ENCODE assay signal across 23 cellular contexts in genomic region chr16:68984467-68984866, GRCh38.
A peak's percentile ranks its signal among the peaks of the same experiment; 100 is the strongest.
DNase-seq lines count a peak whose midpoint lies in the region; ATAC-seq, FAIRE-seq and TF ChIP-seq lines count a peak whose summit lies in the region.
"Had no signal": no experiment of that assay in that cellular context is flagged by ENCODE, and none has a peak within 500 bp of the region (broad histone marks: within the 10 kb centered on the region; RNA-seq: fewer than 3 reads in every experiment).

No MANE protein-coding gene starts in this region.

- no peak overlapping the region for H3K4me3 ChIP-seq in brain microvascular endothelial cell (ENCODE audit: low read depth, low read length)
- H3K4me3 ChIP-seq: BLaER1, GM12878 had no signal

- H3K4me1 Mint-ChIP-seq in activated T-cell treated with anti-CD3 and anti-CD28 coated beads, Interleukin-2, amount 50 U/mL, for 24 hours (ENCODE audit: low read depth) = no peaks in the 10 kb centered on the region
- H3K4me1 Mint-ChIP-seq in WTC11 = peaks cover 34% of the 10 kb centered on the region
- H3K4me1 Mint-ChIP-seq: B cell had no signal

- no peak for ATAC-seq in WTC11
- ATAC-seq: CD8-positive, alpha-beta T cell; GM12878 had no signal

- H3K27ac Mint-ChIP-seq in activated T-cell treated with anti-CD3 and anti-CD28 coated beads, Interleukin-2, amount 50 U/mL, for 24 hours = peak overlapping the region; percentile 26
- no peak overlapping the region for H3K27ac Mint-ChIP-seq in WTC11
- H3K27ac Mint-ChIP-seq: B cell; CD8-positive, alpha-beta T cell had no signal

- no peaks in the 10 kb centered on the region for H3K9me3 Mint-ChIP-seq in activated T-cell treated with anti-CD3 and anti-CD28 coated beads, Interleukin-2, amount 50 U/mL, for 24 hours
- no peaks in the 10 kb centered on the region for H3K9me3 Mint-ChIP-seq in WTC11
- H3K9me3 Mint-ChIP-seq: CD4-positive, CD25-positive, alpha-beta regulatory T cell; CD8-positive, alpha-beta T cell had no signal

- no peak for FAIRE-seq in frontal cortex (lab: Jason Lieb, UNC)
- FAIRE-seq: A204.1, GM12878, GM18507 had no signal

- no peak for DNase-seq in activated T-cell treated with anti-CD3 and anti-CD28 coated beads, Interleukin-2, amount 50 U/mL, for 24 hours
- DNase-seq in activated T-cell treated with anti-CD3 and anti-CD28 coated beads, Interleukin-2, amount 50 U/mL, for 48 hours = no peak
- no peak for DNase-seq in WTC11 (ENCODE audit: low spot score)
- DNase-seq in epithelial cell of prostate (ENCODE audit: low read depth, low spot score) = no peak
- DNase-seq in frontal cortex (ENCODE audit: low spot score in 2 of 2) = no peak
- DNase-seq in brain microvascular endothelial cell = no peak
- no peak for DNase-seq in NCI-H187 treated with DMSO at 0.1 percent for 48 hours (lab: John Stamatoyannopoulos, UW)
- DNase-seq: Caco-2; CD4-positive, CD25-positive, alpha-beta regulatory T cell; CD8-positive, alpha-beta T cell; DMS153; DND-41; GDM1; GOT3; H7; HCEC 1CT had no signal

- H3K27me3 ChIP-seq in brain microvascular endothelial cell (replicated peaks) = no peaks in the 10 kb centered on the region
- H3K27me3 ChIP-seq: BLaER1 had no signal

- no peaks in the 10 kb centered on the region for H3K27me3 Mint-ChIP-seq in activated T-cell treated with anti-CD3 and anti-CD28 coated beads, Interleukin-2, amount 50 U/mL, for 24 hours
- no peaks in the 10 kb centered on the region for H3K27me3 Mint-ChIP-seq in WTC11 (ENCODE audit: low read depth)
- H3K27me3 Mint-ChIP-seq: B cell had no signal

- H3K27ac ChIP-seq in epithelial cell of prostate (peak overlapping the region; percentile 94), brain microvascular endothelial cell (no peak overlapping the region)
- H3K27ac ChIP-seq: 22Rv1, BLaER1, C4-2B had no signal

- CTCF ChIA-PET in WTC11 (lab: Charles Lee) = interaction anchor here (1.1 kb wide), 1 partner anchor 140 kb away, joined by 3 read pairs; no protein-coding TSS in a partner anchor

- in situ Hi-C loops in brain microvascular endothelial cell (cut with HindIII; ENCODE audit: low pct_ligation_motif_present, low sequenced_read_pairs) = no loop called here

- H3K4me3 Mint-ChIP-seq in activated T-cell treated with anti-CD3 and anti-CD28 coated beads, Interleukin-2, amount 50 U/mL, for 24 hours = no peak overlapping the region
- H3K4me3 Mint-ChIP-seq in WTC11 = no peak overlapping the region
- H3K4me3 Mint-ChIP-seq: B cell; CD4-positive, CD25-positive, alpha-beta regulatory T cell; CD8-positive, alpha-beta T cell had no signal

- H3K36me3 ChIP-seq in brain microvascular endothelial cell (replicated peaks) = no peaks in the 10 kb centered on the region

- POLR2A ChIA-PET in WTC11 (lab: Charles Lee) = no interaction called here

- TF ChIP-seq CTCF in WTC11 (IDR thresholded peaks at IDR 0.05) = no peak
- TF ChIP-seq CTCF in brain microvascular endothelial cell (IDR thresholded peaks at IDR 0.05; ENCODE audit: low read depth, low read length, missing control alignments) = no peak

- H3K36me3 Mint-ChIP-seq in activated T-cell treated with anti-CD3 and anti-CD28 coated beads, Interleukin-2, amount 50 U/mL, for 24 hours (ENCODE audit: low read depth) = peaks cover 50% of the 10 kb centered on the region
- no peaks in the 10 kb centered on the region for H3K36me3 Mint-ChIP-seq in WTC11

TF ChIP-seq in WTC11, 78 proteins besides CTCF, POLR2A, EP300 and RAD21:
- TF ChIP-seq USF2 (CRISPR knock-in tag; IDR thresholded peaks at IDR 0.05) (no peak), ZNF121 (CRISPR knock-in tag; IDR thresholded peaks at IDR 0.05) (peak; percentile 96)
